16 cellular contexts compared by ENCODE assay signal in genomic region chr3:157098823-157099185, GRCh38.
DNase-seq lines count a peak whose midpoint lies in the region; ATAC-seq and TF ChIP-seq lines count a peak whose summit lies in the region.
"Had no signal": no experiment of that assay in that cellular context is flagged by ENCODE, and none has a peak within 500 bp of the region (broad histone marks: within the 10 kb centered on the region; RNA-seq: fewer than 3 reads in every experiment).

No MANE protein-coding gene starts in this region.

- H3K4me1 Mint-ChIP-seq in activated T-cell treated with anti-CD3 and anti-CD28 coated beads, Interleukin-2, amount 50 U/mL, for 72 hours (ENCODE audit: low read depth), result peaks cover 73% of the 10 kb centered on the region
- H3K4me1 Mint-ChIP-seq in activated T-cell treated with anti-CD3 and anti-CD28 coated beads, Interleukin-2, amount 50 U/mL, for 4 hours (ENCODE audit: low read depth), result peaks cover 3% of the 10 kb centered on the region
- H3K4me1 Mint-ChIP-seq in activated naive CD8-positive, alpha-beta T cell treated with anti-CD3 and anti-CD28 coated beads, Interleukin-2, amount 50 U/mL, for 24 hours, result peaks cover 27% of the 10 kb centered on the region

- no peaks in the 10 kb centered on the region for H3K79me2 ChIP-seq in OCI-LY7 (ENCODE audit: insufficient read depth, low read depth, low read length)
- H3K79me2 ChIP-seq in smooth muscle cell (ENCODE audit: low read depth), result no peaks in the 10 kb centered on the region

- H3K9me2 ChIP-seq in OCI-LY7 (ENCODE audit: insufficient read depth, low read length), result no peaks in the 10 kb centered on the region

- intact Hi-C loops in OCI-LY7 (cut with micrococcal nuclease; ENCODE audit: unreplicated experiment), result no loop called here

- H4K20me1 ChIP-seq in OCI-LY7 (ENCODE audit: insufficient read depth, low read length) (no peaks in the 10 kb centered on the region), smooth muscle cell (ENCODE audit: low read depth) (no peaks in the 10 kb centered on the region)

- H3K9me3 ChIP-seq in OCI-LY7 (ENCODE audit: low read length) (no peaks in the 10 kb centered on the region), smooth muscle cell (replicated peaks; ENCODE audit: low read depth) (no peaks in the 10 kb centered on the region)
- H3K9me3 ChIP-seq: A549, body of pancreas, upper lobe of left lung had no signal

- CTCF ChIA-PET in OCI-LY7 (lab: Charles Lee; ENCODE audit: unreplicated experiment), result no interaction called here

- H3K4me3 ChIP-seq in OCI-LY7 (ENCODE audit: low read depth, low read length, poor library complexity, severe bottlenecking) (no peak overlapping the region), fibroblast of the aortic adventitia (ENCODE audit: low read depth, low read length) (no peak overlapping the region), smooth muscle cell (no peak overlapping the region)
- H3K4me3 ChIP-seq: A549, body of pancreas, upper lobe of left lung had no signal

- H3K36me3 ChIP-seq in OCI-LY7 (ENCODE audit: insufficient read depth, low read length), result no peaks in the 10 kb centered on the region
- H3K36me3 ChIP-seq in smooth muscle cell (ENCODE audit: low read depth), result no peaks in the 10 kb centered on the region
- H3K36me3 ChIP-seq: upper lobe of left lung had no signal

- no peak overlapping the region for H3K4me2 ChIP-seq in OCI-LY7 (ENCODE audit: low read length)
- H3K4me2 ChIP-seq in smooth muscle cell, result peak overlapping the region; percentile 38
- H3K4me2 ChIP-seq: A549 had no signal

- BruUV-seq in OCI-LY7 (replicated peaks; lab: Mats Ljungman, UMichigan), result no TSS peak

- ATAC-seq in activated T-cell treated with anti-CD3 and anti-CD28 coated beads, Interleukin-2, amount 50 U/mL, for 72 hours (replicated peaks in 1 of 2), result no peak
- no peak for ATAC-seq in activated T-cell treated with anti-CD3 and anti-CD28 coated beads, Interleukin-2, amount 50 U/mL, for 4 hours
- no peak for ATAC-seq in activated naive CD8-positive, alpha-beta T cell treated with anti-CD3 and anti-CD28 coated beads, Interleukin-2, amount 50 U/mL, for 24 hours
- ATAC-seq: A549 had no signal

- H3K4me1 ChIP-seq in OCI-LY7 (ENCODE audit: insufficient read depth, low read length, poor library complexity, severe bottlenecking) (peaks cover 9% of the 10 kb centered on the region), smooth muscle cell (ENCODE audit: low read depth) (peaks cover 3% of the 10 kb centered on the region)
- H3K4me1 ChIP-seq: A549 had no signal

- H3K9ac ChIP-seq in smooth muscle cell (ENCODE audit: low read depth), result peak overlapping the region; percentile 2

- H3F3A ChIP-seq in smooth muscle cell (ENCODE audit: low read depth), result peaks cover 8% of the 10 kb centered on the region

- peak overlapping the region; percentile 26; the same call in 1 of the 2 replicates for H2AFZ ChIP-seq in OCI-LY7 (ENCODE audit: low read length)
- H2AFZ ChIP-seq in smooth muscle cell (ENCODE audit: low read depth), result peak overlapping the region; percentile 16

- 33% methylated on average over 3 of the region's 3 CpGs for WGBS in smooth muscle cell (ENCODE audit: low lambda C conversion rate)

- H3K27me3 ChIP-seq in smooth muscle cell (ENCODE audit: low read depth), result no peaks in the 10 kb centered on the region
- H3K27me3 ChIP-seq: body of pancreas, upper lobe of left lung had no signal

- POLR2A ChIA-PET in OCI-LY7 (lab: Charles Lee), result interaction anchor here (0.6 to 3.6 kb wide), 3 partner anchors 8 to 506 kb away, joined by 3 to 25 read pairs (median 4); no protein-coding TSS in a partner anchor

- peaks cover 0 to 1% of the 10 kb centered on the region in 2 donors for H3K36me3 Mint-ChIP-seq in activated T-cell treated with anti-CD3 and anti-CD28 coated beads, Interleukin-2, amount 50 U/mL, for 72 hours (ENCODE audit: insufficient read depth in 2 of 2)
- no peaks in the 10 kb centered on the region for H3K36me3 Mint-ChIP-seq in activated T-cell treated with anti-CD3 and anti-CD28 coated beads, Interleukin-2, amount 50 U/mL, for 4 hours (ENCODE audit: insufficient read depth)
- H3K36me3 Mint-ChIP-seq in activated naive CD8-positive, alpha-beta T cell treated with anti-CD3 and anti-CD28 coated beads, Interleukin-2, amount 50 U/mL, for 24 hours (ENCODE audit: low read depth), result no peaks in the 10 kb centered on the region

- no peak for DNase-seq in activated T-cell treated with anti-CD3 and anti-CD28 coated beads, Interleukin-2, amount 50 U/mL, for 72 hours
- DNase-seq in activated T-cell treated with anti-CD3 and anti-CD28 coated beads, Interleukin-2, amount 50 U/mL, for 4 hours, result no peak
- DNase-seq in OCI-LY7 (ENCODE audit: low spot score) (no peak), fibroblast of the aortic adventitia (ENCODE audit: low read depth) (peak; percentile 65), smooth muscle cell (lab: John Stamatoyannopoulos, UW; ENCODE audit: unreplicated experiment) (no peak), NCI-H2196 (lab: John Stamatoyannopoulos, UW; ENCODE audit: unreplicated experiment) (no peak), activated T-cell treated with anti-CD3 and anti-CD28 coated beads for 4 hours (no peak)
- no peak for DNase-seq in activated naive CD8-positive, alpha-beta T cell treated with anti-CD3 and anti-CD28 coated beads, Interleukin-2, amount 50 U/mL, for 24 hours
- DNase-seq: activated CD4-positive, alpha-beta T cell treated with anti-CD3 and anti-CD28 coated beads for 4 hours; activated T-cell treated with anti-CD3 and anti-CD28 coated beads, Interleukin-2, amount 50 U/mL, for 48 hours; body of pancreas; NCI-H2081; nephron progenitor cell; stimulated activated CD4-positive, alpha-beta T cell treated with anti-CD3 and anti-CD28 coated beads, Interleukin-4, amount 100 ng/mL, for 24 hours had no signal

- H3K27ac Mint-ChIP-seq in activated T-cell treated with anti-CD3 and anti-CD28 coated beads, Interleukin-2, amount 50 U/mL, for 72 hours, result peak overlapping the region; percentile 97
- no peak overlapping the region for H3K27ac Mint-ChIP-seq in activated naive CD8-positive, alpha-beta T cell treated with anti-CD3 and anti-CD28 coated beads, Interleukin-2, amount 50 U/mL, for 24 hours
- H3K27ac Mint-ChIP-seq: nephron progenitor cell had no signal

- peaks cover 6% of the 10 kb centered on the region for H3K27me3 Mint-ChIP-seq in activated T-cell treated with anti-CD3 and anti-CD28 coated beads, Interleukin-2, amount 50 U/mL, for 72 hours (ENCODE audit: low read depth)
- H3K27me3 Mint-ChIP-seq in activated T-cell treated with anti-CD3 and anti-CD28 coated beads, Interleukin-2, amount 50 U/mL, for 4 hours (ENCODE audit: low read depth), result no peaks in the 10 kb centered on the region
- H3K27me3 Mint-ChIP-seq in activated naive CD8-positive, alpha-beta T cell treated with anti-CD3 and anti-CD28 coated beads, Interleukin-2, amount 50 U/mL, for 24 hours, result no peaks in the 10 kb centered on the region

- TF ChIP-seq CTCF in OCI-LY7 (conservative IDR thresholded peaks at IDR 0.05; ENCODE audit: low read length) (no peak), fibroblast of the aortic adventitia (IDR thresholded peaks at IDR 0.05; ENCODE audit: insufficient read depth, low read length) (no peak), smooth muscle cell (IDR thresholded peaks at IDR 0.05; ENCODE audit: borderline replicate concordance, insufficient read depth, poor library complexity, severe bottlenecking) (no peak)

- H3K27ac ChIP-seq in OCI-LY7 (ENCODE audit: low read depth, low read length, poor library complexity, severe bottlenecking), result no peak overlapping the region
- H3K27ac ChIP-seq in smooth muscle cell (ENCODE audit: low read depth), result peak overlapping the region; percentile 49
- H3K27ac ChIP-seq: A549 had no signal

- H3K4me3 Mint-ChIP-seq in activated T-cell treated with anti-CD3 and anti-CD28 coated beads, Interleukin-2, amount 50 U/mL, for 72 hours, result peak overlapping the region; percentile 43 to 81
- no peak overlapping the region for H3K4me3 Mint-ChIP-seq in activated T-cell treated with anti-CD3 and anti-CD28 coated beads, Interleukin-2, amount 50 U/mL, for 4 hours
- H3K4me3 Mint-ChIP-seq in activated naive CD8-positive, alpha-beta T cell treated with anti-CD3 and anti-CD28 coated beads, Interleukin-2, amount 50 U/mL, for 24 hours, result no peak overlapping the region
- H3K4me3 Mint-ChIP-seq: nephron progenitor cell had no signal

- no peaks in the 10 kb centered on the region for H3K9me3 Mint-ChIP-seq in activated T-cell treated with anti-CD3 and anti-CD28 coated beads, Interleukin-2, amount 50 U/mL, for 72 hours
- H3K9me3 Mint-ChIP-seq in activated T-cell treated with anti-CD3 and anti-CD28 coated beads, Interleukin-2, amount 50 U/mL, for 4 hours, result no peaks in the 10 kb centered on the region
- no peaks in the 10 kb centered on the region for H3K9me3 Mint-ChIP-seq in activated naive CD8-positive, alpha-beta T cell treated with anti-CD3 and anti-CD28 coated beads, Interleukin-2, amount 50 U/mL, for 24 hours
- H3K9me3 Mint-ChIP-seq: nephron progenitor cell had no signal

Comparison
In these comparisons a context has a peak if more than half of its experiments do, and no peak if none do; other contexts are left out.
1. H3K4me3 Mint-ChIP-seq: peak in activated T-cell treated with anti-CD3 and anti-CD28 coated beads, Interleukin-2, amount 50 U/mL, for 72 hours (2 of 2); none in activated T-cell treated with anti-CD3 and anti-CD28 coated beads, Interleukin-2, amount 50 U/mL, for 4 hours (single experiment) and activated naive CD8-positive, alpha-beta T cell treated with anti-CD3 and anti-CD28 coated beads, Interleukin-2, amount 50 U/mL, for 24 hours (single experiment).